Comparison of ENCODE assay signal across 22 cellular contexts in genomic region chr16:19108409-19109287, GRCh38. TPM values are rescaled to one million over a fixed set of nuclear protein-coding genes. Genes with fewer than 3 reads are reported as not detected.
DNase-seq lines count a peak whose midpoint lies in the region; ATAC-seq, FAIRE-seq and TF ChIP-seq lines count a peak whose summit lies in the region.
"Had no signal": no experiment of that assay in that cellular context is flagged by ENCODE, and none has a peak within 500 bp of the region (broad histone marks: within the 10 kb centered on the region; RNA-seq: fewer than 3 reads in every experiment).

No MANE protein-coding gene starts in this region.

- no peak for TF ChIP-seq EP300 in GM12878 (IDR thresholded peaks at IDR 0.05; ENCODE audit: borderline replicate concordance in 1 of 2, control insufficient read depth in 1 of 2, low read depth in 2 of 2, low read length in 2 of 2)

- FAIRE-seq in GM12878 (lab: Jason Lieb, UNC), result no peak
- no peak for FAIRE-seq in small intestine (lab: Jason Lieb, UNC)
- FAIRE-seq: GM12891 had no signal

- SMC1A ChIA-PET in GM12878 (lab: Charles Lee; ENCODE audit: uncharacterized antibody, unreplicated experiment), result interaction anchor here (0.5 to 5.4 kb wide), 8 partner anchors 10 to 447 kb away, joined by 3 to 36 read pairs (median 6); partner anchors contain the start of gene VPS35L

- ATAC-seq in GM12878 (peak; percentile 66), HG03520 (IDR thresholded peaks at IDR 0.05; ENCODE audit: unreplicated experiment) (no peak)
- ATAC-seq: activated T-cell treated with anti-CD3 and anti-CD28 coated beads, Interleukin-2, amount 50 U/mL, for 4 hours; gastrocnemius medialis had no signal

- H3K27me3 ChIP-seq in GM12878 (replicated peaks in 1 of 2; ENCODE audit: control insufficient read depth in 2 of 2, insufficient read depth in 2 of 2, low read length in 1 of 2) (no peaks in the 10 kb centered on the region), small intestine (ENCODE audit: control insufficient read depth in 2 of 2, insufficient read depth in 2 of 2, low read length in 2 of 2) (no peaks in the 10 kb centered on the region)
- H3K27me3 ChIP-seq: esophagus squamous epithelium, gastrocnemius medialis had no signal

- BruUV-seq in GM12878 (replicated peaks; lab: Mats Ljungman, UMichigan), result no TSS peak

- H3K4me1 ChIP-seq in GM12878 (ENCODE audit: control insufficient read depth, insufficient read depth, low read length), result peaks cover 24% of the 10 kb centered on the region
- peaks cover 3% of the 10 kb centered on the region in 2 donors for H3K4me1 ChIP-seq in small intestine (ENCODE audit: control insufficient read depth in 2 of 2, insufficient read depth in 1 of 2, low read depth in 1 of 2, low read length in 1 of 2)
- H3K4me1 ChIP-seq: prostate gland had no signal

- POLR2A ChIA-PET in GM12878 (lab: Charles Lee), result interaction anchor here (0.6 to 1.7 kb wide), 4 partner anchors 8 to 394 kb away, joined by 4 to 9 read pairs (median 6); no protein-coding TSS in a partner anchor

- no peaks in the 10 kb centered on the region for H3K79me2 ChIP-seq in GM12878 (ENCODE audit: control insufficient read depth, insufficient read depth, low read length)

- H2AFZ ChIP-seq in GM12878 (ENCODE audit: control insufficient read depth, low read depth, low read length), result 0 out of 2 replicates have a peak overlapping the region, but pooled peaks have one; percentile 10

- no peaks in the 10 kb centered on the region for H3K36me3 ChIP-seq in GM12878 (ENCODE audit: control insufficient read depth in 2 of 2, insufficient read depth in 2 of 2, low read length in 1 of 2)
- H3K36me3 ChIP-seq in small intestine (ENCODE audit: control insufficient read depth in 2 of 2, insufficient read depth in 2 of 2, low read length in 2 of 2), result no peaks in the 10 kb centered on the region
- H3K36me3 ChIP-seq: esophagus squamous epithelium, gastrocnemius medialis, prostate gland, tibial artery had no signal

- H3K9ac ChIP-seq in GM12878 (ENCODE audit: control insufficient read depth, insufficient read depth, low read length), result no peak overlapping the region

- H4K20me1 ChIP-seq in GM12878 (ENCODE audit: control insufficient read depth, insufficient read depth), result no peaks in the 10 kb centered on the region

- in situ Hi-C loops in GM12878 (cut with MboI), result no loop called here

- WGBS in GM12878 (ENCODE audit: insufficient coverage, insufficient replicate concordance, low lambda C conversion rate, missing lambda C conversion rate), result 70% methylated on average over 9 of the region's 9 CpGs
- WGBS in small intestine, 3 donors, result 48 to 70% (median 57%) methylated on average over 9 of the region's 9 CpGs

- intact Hi-C loops in GM12878 (cut with micrococcal nuclease; ENCODE audit: unreplicated experiment), result no loop called here

- CTCF ChIA-PET in GM12878 (lab: Yijun Ruan, JAX), result interaction anchor here (0.7 to 2.0 kb wide), 9 partner anchors 11 to 394 kb away, joined by 3 to 7 read pairs (median 3); no protein-coding TSS in a partner anchor

- H3K4me2 ChIP-seq in GM12878 (ENCODE audit: control insufficient read depth, insufficient read depth), result peak overlapping the region; percentile 44; the same call in 1 of the 2 replicates

- TF ChIP-seq CTCF in GM12865 (IDR thresholded peaks at IDR 0.05; ENCODE audit: insufficient read depth, low read depth, low read length, missing control alignments) (no peak), GM12878 (IDR thresholded peaks at IDR 0.05 in 2 of 3, conservative IDR thresholded peaks at IDR 0.05 in 1 of 3; ENCODE audit: control insufficient read depth in 2 of 3, extremely low read depth in 1 of 3, insufficient read depth in 1 of 3, low read depth in 3 of 3, low read length in 3 of 3) (no peak)

- TF ChIP-seq RAD21 in GM12878 (IDR thresholded peaks at IDR 0.05; ENCODE audit: insufficient read depth, low read depth, low read length), result no peak

- DNase-seq in GM12865 (ENCODE audit: low read depth), result peak; percentile 69
- peak; percentile 31 for DNase-seq in HT1080 (ENCODE audit: low read depth)
- DNase-seq in GM12878 (ENCODE audit: low read depth, low spot score), result no peak
- DNase-seq in small intestine, result peak; percentile 92
- no peak for DNase-seq in NCI-H2029 (lab: John Stamatoyannopoulos, UW)
- DNase-seq in middle frontal gyrus (ENCODE audit: extremely low spot score, low spot score), result no peak
- DNase-seq: activated CD4-positive, CD25-positive, alpha-beta regulatory T cell treated with anti-CD3 and anti-CD28 coated beads, Interleukin-2, amount 50 U/mL, for 72 hours; activated naive CD4-positive, alpha-beta T cell treated with anti-CD3 and anti-CD28 coated beads, Interleukin-2, amount 50 U/mL, for 16 hours; activated T-cell treated with anti-CD3 and anti-CD28 coated beads, Interleukin-2, amount 50 U/mL, for 4 hours; esophagus squamous epithelium; gastrocnemius medialis; GOT3; NCI-H1417 treated with DMSO at 0.1 percent for 48 hours; NCI-H2171; NCI-H526 treated with DMSO at 0.1 percent for 48 hours; SHP77; stimulated activated CD4-positive, alpha-beta T cell treated with anti-CD3 and anti-CD28 coated beads, Interleukin-2, amount 100 ng/mL, for 48 hours had no signal

- no peak overlapping the region for H3K4me3 ChIP-seq in GM12865 (ENCODE audit: low read depth, low read length)
- H3K4me3 ChIP-seq in GM12878, result no peak overlapping the region
- no peak overlapping the region for H3K4me3 ChIP-seq in small intestine (ENCODE audit: low read depth in 1 of 2, low read length in 2 of 2)
- H3K4me3 ChIP-seq: esophagus squamous epithelium, gastrocnemius medialis, prostate gland, skin epidermis, tibial artery had no signal

- H3K27ac ChIP-seq in GM12878 (ENCODE audit: control insufficient read depth, insufficient read depth), result no peak overlapping the region; the same call in 1 of the 2 replicates
- peak overlapping the region in 1 of 2 donors; percentile 76 for H3K27ac ChIP-seq in small intestine (ENCODE audit: low read depth in 1 of 2, low read length in 1 of 2)
- H3K27ac ChIP-seq: gastrocnemius medialis, prostate gland, skin epidermis, tibial artery had no signal

- H3K9me3 ChIP-seq in GM12878 (replicated peaks; ENCODE audit: control insufficient read depth, insufficient read depth, low read length), result no peaks in the 10 kb centered on the region
- no peaks in the 10 kb centered on the region for H3K9me3 ChIP-seq in small intestine (ENCODE audit: control insufficient read depth, low read depth)
- H3K9me3 ChIP-seq: esophagus squamous epithelium, gastrocnemius medialis, prostate gland, tibial artery had no signal

- RAD21 ChIA-PET in GM12878 (lab: Charles Lee; ENCODE audit: unreplicated experiment), result interaction anchor here (0.7 to 3.3 kb wide), 4 partner anchors 9 to 22 kb away, joined by 4 to 11 read pairs (median 5); no protein-coding TSS in a partner anchor

- TF ChIP-seq POLR2A in GM12878 (IDR thresholded peaks at IDR 0.05; ENCODE audit: low read depth, low read length), result no peak

RNA-seq across cellular contexts. Expression of gene ITPRIPL2, which starts 5.1 kb away (rescaled TPM):
- total RNA-seq in HT1080 (2014; rRNA removed; shearing (Covaris generic)), result 22.0 and 29.0 TPM in 2 replicates
- 17.0 and 19.3 TPM in 2 replicates for polyA plus RNA-seq in HT1080 (2015; cell fraction: cytosol; rRNA removed)
- 25.6 and 28.6 TPM in 2 replicates for polyA plus RNA-seq in HT1080 (2015; cell fraction: nucleus; rRNA removed)
- 23.0 and 26.1 TPM in 2 replicates for total RNA-seq in GM12878 (2013; cell fraction: nucleolus; rRNA removed)
- 5.1 and 5.7 TPM in 2 replicates for total RNA-seq in GM12878 (2014; rRNA removed)
- total RNA-seq in GM12878 (2014; rRNA removed; fragmentation: Illumina TruSeq; extraction: Trizol), result 4.4 and 4.5 TPM in 2 replicates
- total RNA-seq in GM12878 (2021), result 14.3 and 14.7 TPM in 2 replicates
- polyA plus RNA-seq in GM12878 (2011; ENCODE audit: low read depth), result 1.5 TPM
- 3.0 and 3.7 TPM in 2 replicates for polyA plus RNA-seq in GM12878 (2011; rRNA removed)
- 2.1 and 3.3 TPM in 2 replicates for polyA plus RNA-seq in GM12878 (2011; cell fraction: cytosol; rRNA removed)
- polyA plus RNA-seq in GM12878 (2011; cell fraction: nucleus; rRNA removed), result 3.3 and 3.7 TPM in 2 replicates
- 2.3 and 3.1 TPM in 2 replicates for polyA plus RNA-seq in GM12878 (2012)
- polyA plus RNA-seq in GM12878 (2014; fragmentation: Illumina TruSeq; extraction: Trizol), result 4.0 and 5.4 TPM in 2 replicates
- under 1 TPM; 0.48 to 0.68 TPM for polyA plus RNA-seq in GM12878 (2014; fragmentation: Nextera tagmentation; extraction: Ambion mirVana)
- 4.3 and 5.1 TPM in 2 replicates for polyA plus RNA-seq in GM12878 (2014; rRNA removed)
- polyA plus RNA-seq in GM12878 (2016; fragmentation: Nextera tagmentation; extraction: Ambion mirVana), result 1 to 10 TPM in 1 of 2 experiments, under 1 TPM in 1; 0.57 to 1.7 TPM
- 3.0 and 4.4 TPM in 2 replicates for polyA minus RNA-seq in GM12878 (2011; rRNA and poly(A)+ RNA removed)
- polyA minus RNA-seq in GM12878 (2011; cell fraction: cytosol; rRNA and poly(A)+ RNA removed), result 3.7 and 4.2 TPM in 2 replicates
- 3.0 and 5.2 TPM in 2 replicates for polyA minus RNA-seq in GM12878 (2011; cell fraction: nucleus; rRNA and poly(A)+ RNA removed)
- polyA plus RNA-seq in small intestine, result 1 to 10 TPM; 3.6 to 7.2 (median 5.1) TPM

RNA-seq across cellular contexts. Expression of gene COQ7, which starts 41.2 kb away (rescaled TPM):
- 17.2 and 24.6 TPM in 2 replicates for total RNA-seq in HT1080 (2014; rRNA removed; shearing (Covaris generic))
- polyA plus RNA-seq in HT1080 (2015; cell fraction: cytosol; rRNA removed), result 18.5 and 22.9 TPM in 2 replicates
- 13.5 and 18.7 TPM in 2 replicates for polyA plus RNA-seq in HT1080 (2015; cell fraction: nucleus; rRNA removed)
- 11.8 and 19.8 TPM in 2 replicates for total RNA-seq in GM12878 (2013; cell fraction: nucleolus; rRNA removed)
- 13.1 and 14.4 TPM in 2 replicates for total RNA-seq in GM12878 (2014; rRNA removed)
- total RNA-seq in GM12878 (2014; rRNA removed; fragmentation: Illumina TruSeq; extraction: Trizol), result 9.7 and 10.7 TPM in 2 replicates
- total RNA-seq in GM12878 (2021), result 14.6 and 16.5 TPM in 2 replicates
- polyA plus RNA-seq in GM12878 (2011; ENCODE audit: low read depth), result 6.8 TPM
- 12.8 and 15.2 TPM in 2 replicates for polyA plus RNA-seq in GM12878 (2011; rRNA removed)
- polyA plus RNA-seq in GM12878 (2011; cell fraction: cytosol; rRNA removed), result 9.0 and 11.9 TPM in 2 replicates
- polyA plus RNA-seq in GM12878 (2011; cell fraction: nucleus; rRNA removed), result 7.2 and 9.9 TPM in 2 replicates
- 8.8 and 9.4 TPM in 2 replicates for polyA plus RNA-seq in GM12878 (2012)
- polyA plus RNA-seq in GM12878 (2014; fragmentation: Illumina TruSeq; extraction: Trizol), result 9.2 and 11.5 TPM in 2 replicates
- 1 to 10 TPM; 3.2 to 4.3 TPM for polyA plus RNA-seq in GM12878 (2014; fragmentation: Nextera tagmentation; extraction: Ambion mirVana)
- polyA plus RNA-seq in GM12878 (2014; rRNA removed), result 18.1 and 21.9 TPM in 2 replicates
- polyA plus RNA-seq in GM12878 (2016; fragmentation: Nextera tagmentation; extraction: Ambion mirVana), result 10 to 100 TPM; 14.9 to 19.7 TPM
- 10.0 and 16.5 TPM in 2 replicates for polyA minus RNA-seq in GM12878 (2011; rRNA and poly(A)+ RNA removed)
- 1.9 and 3.4 TPM in 2 replicates for polyA minus RNA-seq in GM12878 (2011; cell fraction: cytosol; rRNA and poly(A)+ RNA removed)
- polyA minus RNA-seq in GM12878 (2011; cell fraction: nucleus; rRNA and poly(A)+ RNA removed), result 8.9 and 12.9 TPM in 2 replicates
- 10 to 100 TPM; 10.5 to 22.1 (median 16.5) TPM for polyA plus RNA-seq in small intestine

RNA-seq across cellular contexts. Expression of gene SYT17, which starts 59.4 kb away (rescaled TPM):
- total RNA-seq in HT1080 (2014; rRNA removed; shearing (Covaris generic)), result 1.0 and 1.4 TPM in 2 replicates
- 0.06 and 0.13 TPM in 2 replicates for polyA plus RNA-seq in HT1080 (2015; cell fraction: cytosol; rRNA removed)
- polyA plus RNA-seq in HT1080 (2015; cell fraction: nucleus; rRNA removed), result 0.14 and 0.27 TPM in 2 replicates
- 24.8 and 37.1 TPM in 2 replicates for total RNA-seq in GM12878 (2013; cell fraction: nucleolus; rRNA removed)
- 5.7 and 6.2 TPM in 2 replicates for total RNA-seq in GM12878 (2014; rRNA removed)
- 4.1 and 5.8 TPM in 2 replicates for total RNA-seq in GM12878 (2014; rRNA removed; fragmentation: Illumina TruSeq; extraction: Trizol)
- total RNA-seq in GM12878 (2021), result 3.8 and 4.0 TPM in 2 replicates
- 0.72 TPM for polyA plus RNA-seq in GM12878 (2011; ENCODE audit: low read depth)
- polyA plus RNA-seq in GM12878 (2011; rRNA removed), result 3.2 and 4.3 TPM in 2 replicates
- 4.5 and 6.0 TPM in 2 replicates for polyA plus RNA-seq in GM12878 (2011; cell fraction: cytosol; rRNA removed)
- polyA plus RNA-seq in GM12878 (2011; cell fraction: nucleus; rRNA removed), result 6.6 TPM in 2 replicates
- 3.6 and 5.8 TPM in 2 replicates for polyA plus RNA-seq in GM12878 (2012)
- polyA plus RNA-seq in GM12878 (2014; fragmentation: Illumina TruSeq; extraction: Trizol), result 3.3 and 5.3 TPM in 2 replicates
- polyA plus RNA-seq in GM12878 (2014; fragmentation: Nextera tagmentation; extraction: Ambion mirVana), result 10 to 100 TPM; 10.2 to 12.3 TPM
- polyA plus RNA-seq in GM12878 (2014; rRNA removed), result 5.6 and 8.2 TPM in 2 replicates
- polyA plus RNA-seq in GM12878 (2016; fragmentation: Nextera tagmentation; extraction: Ambion mirVana), result 1 to 10 TPM; 3.7 to 4.7 TPM
- 4.5 and 6.9 TPM in 2 replicates for polyA minus RNA-seq in GM12878 (2011; rRNA and poly(A)+ RNA removed)
- polyA minus RNA-seq in GM12878 (2011; cell fraction: cytosol; rRNA and poly(A)+ RNA removed), result 1.1 and 2.2 TPM in 2 replicates
- 3.6 and 7.7 TPM in 2 replicates for polyA minus RNA-seq in GM12878 (2011; cell fraction: nucleus; rRNA and poly(A)+ RNA removed)
- 1 to 10 TPM; 1.8 to 4.1 (median 2.5) TPM for polyA plus RNA-seq in small intestine

Comparison
In these comparisons a context has a peak if more than half of its experiments do, and no peak if none do; other contexts are left out.
1. DNase-seq: peak in GM12865 (single experiment), HT1080 (single experiment) and small intestine (single experiment); none in GM12878 (single experiment), NCI-H2029 (single experiment) and middle frontal gyrus (single experiment).